ENCODE assay signal across 33 cellular contexts in genomic region chr18:59721214-59721613, GRCh38. TPM values are rescaled to one million over a fixed set of nuclear protein-coding genes. Genes with fewer than 3 reads are reported as not detected.
"Had no signal": no experiment of that assay in that cellular context is flagged by ENCODE, and none has a peak within 500 bp of the region (broad histone marks: within the 10 kb centered on the region; RNA-seq: fewer than 3 reads in every experiment).

No MANE protein-coding gene starts in this region.

- H3K4me3 Mint-ChIP-seq: activated CD4-positive, alpha-beta memory T cell treated with anti-CD3 and anti-CD28 coated beads for 36 hours; activated CD4-positive, alpha-beta T cell treated with anti-CD3 and anti-CD28 coated beads for 36 hours; activated CD4-positive, alpha-beta T cell treated with anti-CD3 and anti-CD28 coated beads, Interleukin-2, amount 10 ng/mL, durations not matched to agents 24 days and 14 days; activated CD8-positive, alpha-beta memory T cell treated with anti-CD3 and anti-CD28 coated beads, Interleukin-2, amount 10 ng/mL, durations not matched to agents 7 days and 5 days; activated CD8-positive, alpha-beta T cell treated with anti-CD3 and anti-CD28 coated beads, Interleukin-2, amount 10 ng/mL, durations not matched to agents 7 days and 5 days; activated naive CD4-positive, alpha-beta T cell treated with anti-CD3 and anti-CD28 coated beads, Interleukin-2, amount 10 ng/mL, durations not matched to agents 7 days and 5 days; activated naive CD8-positive, alpha-beta T cell treated with anti-CD3 and anti-CD28 coated beads, Interleukin-2, amount 10 ng/mL, durations not matched to agents 7 days and 5 days; activated T-helper 1 cell treated with anti-CD3 and anti-CD28 coated beads, Interleukin-12 subunit alpha, Interleukin-12 subunit beta, Interleukin-2, Interleukin-4 antibody, amounts not matched to agents 30 ng/mL and 10 ng/mL and 1 ng/mL, durations not matched to agents 14 hours and 24 hours and 36 hours; central memory CD8-positive, alpha-beta T cell; dendritic cell treated with granulocyte-macrophage colony-stimulating factor and Interleukin-4, amounts not matched to agents 40 ng/mL and 50 ng/mL, for 4 days; endodermal cell had no signal

- H3K27ac Mint-ChIP-seq: activated CD4-positive, alpha-beta memory T cell treated with anti-CD3 and anti-CD28 coated beads for 36 hours; activated CD4-positive, alpha-beta T cell treated with anti-CD3 and anti-CD28 coated beads for 36 hours; activated CD4-positive, alpha-beta T cell treated with anti-CD3 and anti-CD28 coated beads, Interleukin-2, amount 10 ng/mL, durations not matched to agents 24 days and 14 days; activated CD8-positive, alpha-beta memory T cell treated with anti-CD3 and anti-CD28 coated beads, Interleukin-2, amount 10 ng/mL, durations not matched to agents 7 days and 5 days; activated CD8-positive, alpha-beta T cell treated with anti-CD3 and anti-CD28 coated beads, Interleukin-2, amount 10 ng/mL, durations not matched to agents 7 days and 5 days; activated naive CD4-positive, alpha-beta T cell treated with anti-CD3 and anti-CD28 coated beads, Interleukin-2, amount 10 ng/mL, durations not matched to agents 7 days and 5 days; activated naive CD4-positive, alpha-beta T cell treated with anti-CD3 and anti-CD28 coated beads, Interleukin-2, amount 50 U/mL, for 72 hours; activated naive CD8-positive, alpha-beta T cell treated with anti-CD3 and anti-CD28 coated beads, Interleukin-2, amount 10 ng/mL, durations not matched to agents 7 days and 5 days; activated T-helper 1 cell treated with anti-CD3 and anti-CD28 coated beads, Interleukin-12 subunit alpha, Interleukin-12 subunit beta, Interleukin-2, Interleukin-4 antibody, amounts not matched to agents 30 ng/mL and 10 ng/mL and 1 ng/mL, durations not matched to agents 14 hours and 24 hours and 36 hours; activated T-helper 2 cell treated with anti-CD3 and anti-CD28 coated beads, Interferon-gamma antibody, Interleukin-2, Interleukin-4, amounts not matched to agents 10 μg/mL and 5 μg/mL and 100 μg/mL, durations not matched to agents 14 hours and 24 hours and 36 hours; dendritic cell treated with granulocyte-macrophage colony-stimulating factor and Interleukin-4, amounts not matched to agents 40 ng/mL and 50 ng/mL, for 4 days; endodermal cell had no signal

- H3K27me3 Mint-ChIP-seq: activated CD4-positive, alpha-beta memory T cell treated with anti-CD3 and anti-CD28 coated beads for 36 hours; activated CD4-positive, alpha-beta T cell treated with anti-CD3 and anti-CD28 coated beads, Interleukin-2, amount 10 ng/mL, durations not matched to agents 24 days and 14 days; dendritic cell treated with granulocyte-macrophage colony-stimulating factor and Interleukin-4, amounts not matched to agents 40 ng/mL and 50 ng/mL, for 4 days had no signal

- H3K9me3 ChIP-seq: ascending aorta, esophagus squamous epithelium had no signal

- ATAC-seq: activated CD4-positive, alpha-beta T cell treated with anti-CD3 and anti-CD28 coated beads for 36 hours; activated CD8-positive, alpha-beta memory T cell treated with anti-CD3 and anti-CD28 coated beads, Interleukin-2, amount 10 ng/mL, durations not matched to agents 7 days and 5 days; activated CD8-positive, alpha-beta T cell treated with anti-CD3 and anti-CD28 coated beads, Interleukin-2, amount 10 ng/mL, durations not matched to agents 7 days and 5 days; activated naive CD4-positive, alpha-beta T cell treated with anti-CD3 and anti-CD28 coated beads, Interleukin-2, amount 50 U/mL, for 72 hours; heart left ventricle had no signal

- DNase-seq: activated CD4-positive, alpha-beta memory T cell treated with anti-CD3 and anti-CD28 coated beads for 36 hours; activated CD4-positive, alpha-beta T cell treated with anti-CD3 and anti-CD28 coated beads for 36 hours; activated CD4-positive, alpha-beta T cell treated with anti-CD3 and anti-CD28 coated beads, Interleukin-2, amount 10 ng/mL, durations not matched to agents 24 days and 14 days; activated CD4-positive, CD25-positive, alpha-beta regulatory T cell; activated CD4-positive, CD25-positive, alpha-beta regulatory T cell treated with anti-CD3 and anti-CD28 coated beads, Interleukin-2, amount 50 U/mL, for 72 hours; activated CD8-positive, alpha-beta memory T cell treated with anti-CD3 and anti-CD28 coated beads, Interleukin-2, amount 10 ng/mL, durations not matched to agents 7 days and 5 days; activated CD8-positive, alpha-beta memory T cell treated with anti-CD3 and anti-CD28 coated beads, Interleukin-2, amount 50 U/mL, for 4 hours; activated CD8-positive, alpha-beta T cell treated with anti-CD3 and anti-CD28 coated beads, Interleukin-2, amount 10 ng/mL, durations not matched to agents 7 days and 5 days; activated gamma-delta T cell; activated naive CD4-positive, alpha-beta T cell; activated naive CD4-positive, alpha-beta T cell treated with anti-CD3 and anti-CD28 coated beads, Interleukin-2, amount 10 ng/mL, durations not matched to agents 7 days and 5 days; activated naive CD8-positive, alpha-beta T cell treated with anti-CD3 and anti-CD28 coated beads, Interleukin-2, amount 10 ng/mL, durations not matched to agents 7 days and 5 days; activated T-cell treated with anti-CD3 and anti-CD28 coated beads, Interleukin-2, amount 50 U/mL, for 1 hour; activated T-cell treated with anti-CD3 and anti-CD28 coated beads, Interleukin-2, amount 50 U/mL, for 48 hours; brain microvascular endothelial cell; dorsolateral prefrontal cortex; effector memory CD4-positive, alpha-beta T cell; endodermal cell; esophagus squamous epithelium; glutamatergic neuron; heart left ventricle; T-helper 2 cell had no signal

- H3K9me3 Mint-ChIP-seq: activated CD4-positive, alpha-beta memory T cell treated with anti-CD3 and anti-CD28 coated beads for 36 hours; activated CD4-positive, alpha-beta T cell treated with anti-CD3 and anti-CD28 coated beads, Interleukin-2, amount 10 ng/mL, durations not matched to agents 24 days and 14 days; activated naive CD4-positive, alpha-beta T cell treated with anti-CD3 and anti-CD28 coated beads, Interleukin-2, amount 10 ng/mL, durations not matched to agents 7 days and 5 days; activated naive CD4-positive, alpha-beta T cell treated with anti-CD3 and anti-CD28 coated beads, Interleukin-2, amount 50 U/mL, for 72 hours; activated naive CD8-positive, alpha-beta T cell treated with anti-CD3 and anti-CD28 coated beads, Interleukin-2, amount 10 ng/mL, durations not matched to agents 7 days and 5 days; activated T-helper 1 cell treated with anti-CD3 and anti-CD28 coated beads, Interleukin-12 subunit alpha, Interleukin-12 subunit beta, Interleukin-2, Interleukin-4 antibody, amounts not matched to agents 30 ng/mL and 10 ng/mL and 1 ng/mL, durations not matched to agents 14 hours and 24 hours and 36 hours; activated T-helper 2 cell treated with anti-CD3 and anti-CD28 coated beads, Interferon-gamma antibody, Interleukin-2, Interleukin-4, amounts not matched to agents 10 μg/mL and 5 μg/mL and 100 μg/mL, durations not matched to agents 14 hours and 24 hours and 36 hours; central memory CD8-positive, alpha-beta T cell; dendritic cell treated with granulocyte-macrophage colony-stimulating factor and Interleukin-4, amounts not matched to agents 40 ng/mL and 50 ng/mL, for 4 days had no signal

- H3K4me1 Mint-ChIP-seq: activated CD4-positive, alpha-beta T cell treated with anti-CD3 and anti-CD28 coated beads for 36 hours; activated CD4-positive, alpha-beta T cell treated with anti-CD3 and anti-CD28 coated beads, Interleukin-2, amount 10 ng/mL, durations not matched to agents 24 days and 14 days; activated CD8-positive, alpha-beta memory T cell treated with anti-CD3 and anti-CD28 coated beads, Interleukin-2, amount 10 ng/mL, durations not matched to agents 7 days and 5 days; activated naive CD4-positive, alpha-beta T cell treated with anti-CD3 and anti-CD28 coated beads, Interleukin-2, amount 10 ng/mL, durations not matched to agents 7 days and 5 days; activated naive CD8-positive, alpha-beta T cell treated with anti-CD3 and anti-CD28 coated beads, Interleukin-2, amount 10 ng/mL, durations not matched to agents 7 days and 5 days; central memory CD8-positive, alpha-beta T cell had no signal

- H3K27ac ChIP-seq: ascending aorta, brain microvascular endothelial cell, coronary artery, dorsolateral prefrontal cortex, esophagus squamous epithelium, heart left ventricle had no signal

- H3K27me3 ChIP-seq: ascending aorta, brain microvascular endothelial cell had no signal

- H3K4me1 ChIP-seq: ascending aorta, esophagus squamous epithelium, heart left ventricle had no signal

- H3K36me3 ChIP-seq: ascending aorta, brain microvascular endothelial cell, esophagus squamous epithelium, heart left ventricle had no signal

- FAIRE-seq: bronchial epithelial cell, frontal cortex had no signal

- H3K36me3 Mint-ChIP-seq: activated CD4-positive, alpha-beta memory T cell treated with anti-CD3 and anti-CD28 coated beads for 36 hours; activated CD8-positive, alpha-beta memory T cell treated with anti-CD3 and anti-CD28 coated beads, Interleukin-2, amount 10 ng/mL, durations not matched to agents 7 days and 5 days; activated naive CD4-positive, alpha-beta T cell treated with anti-CD3 and anti-CD28 coated beads, Interleukin-2, amount 10 ng/mL, durations not matched to agents 7 days and 5 days; activated naive CD4-positive, alpha-beta T cell treated with anti-CD3 and anti-CD28 coated beads, Interleukin-2, amount 50 U/mL, for 72 hours; activated naive CD8-positive, alpha-beta T cell treated with anti-CD3 and anti-CD28 coated beads, Interleukin-2, amount 10 ng/mL, durations not matched to agents 7 days and 5 days had no signal

- H3K4me3 ChIP-seq: ascending aorta, coronary artery, dorsolateral prefrontal cortex, esophagus squamous epithelium, heart left ventricle had no signal

RNA-seq across cellular contexts. Expression of gene CCBE1, which starts 24.0 kb away (rescaled TPM):
- total RNA-seq: activated CD4-positive, alpha-beta T cell treated with anti-CD3 and anti-CD28 coated beads, Interleukin-2, amount 10 ng/mL, durations not matched to agents 24 days and 14 days; activated CD8-positive, alpha-beta memory T cell treated with anti-CD3 and anti-CD28 coated beads for 36 hours; activated CD8-positive, alpha-beta T cell treated with anti-CD3 and anti-CD28 coated beads, Interleukin-2, amount 10 ng/mL, durations not matched to agents 7 days and 5 days; activated naive CD8-positive, alpha-beta T cell treated with anti-CD3 and anti-CD28 coated beads, Interleukin-2, amount 10 ng/mL, durations not matched to agents 7 days and 5 days; activated T-helper 1 cell treated with anti-CD3 and anti-CD28 coated beads, Interleukin-12 subunit alpha, Interleukin-12 subunit beta, Interleukin-2, Interleukin-4 antibody, amounts not matched to agents 30 ng/mL and 10 ng/mL and 1 ng/mL, durations not matched to agents 14 hours and 24 hours and 36 hours; activated T-helper 2 cell treated with anti-CD3 and anti-CD28 coated beads, Interferon-gamma antibody, Interleukin-2, Interleukin-4, amounts not matched to agents 10 μg/mL and 5 μg/mL and 100 μg/mL, durations not matched to agents 14 hours and 24 hours and 36 hours; T-helper 1 cell treated with Interleukin-12 subunit alpha and Interleukin-12 subunit beta and Interleukin-4 antibody, amounts not matched to agents 30 ng/mL and 1 ng/mL, for 36 hours had no signal
